1 cellular context compared by ENCODE assay signal in genomic region chr17:63775420-63775819, GRCh38.
TF ChIP-seq lines count a peak whose summit lies in the region.

No MANE protein-coding gene starts in this region.

TF ChIP-seq in endothelial cell of umbilical vein, 7 proteins besides CTCF, POLR2A, EP300 and RAD21:
- TF ChIP-seq MYC (IDR thresholded peaks at IDR 0.05; ENCODE audit: low read depth, low read length), result no peak
- TF ChIP-seq JUN (IDR thresholded peaks at IDR 0.05; ENCODE audit: borderline replicate concordance, insufficient read depth, insufficient read length, low read depth), result no peak
- TF ChIP-seq POLR2AphosphoS5 (IDR thresholded peaks at IDR 0.05; ENCODE audit: insufficient read depth, low read depth, low read length), result no peak
- TF ChIP-seq GATA2 (IDR thresholded peaks at IDR 0.05; ENCODE audit: insufficient read depth, insufficient read length, low read depth, low read length), result no peak
- no peak for TF ChIP-seq FOS (IDR thresholded peaks at IDR 0.05; ENCODE audit: borderline replicate concordance, insufficient read depth, low read length)
- TF ChIP-seq EZH2 (IDR thresholded peaks at IDR 0.05; ENCODE audit: borderline replicate concordance, low read depth, low read length, severe bottlenecking), result no peak
- no peak for TF ChIP-seq MAX (IDR thresholded peaks at IDR 0.05; ENCODE audit: insufficient read depth, insufficient read length)
